In the genomic region with DNA sequence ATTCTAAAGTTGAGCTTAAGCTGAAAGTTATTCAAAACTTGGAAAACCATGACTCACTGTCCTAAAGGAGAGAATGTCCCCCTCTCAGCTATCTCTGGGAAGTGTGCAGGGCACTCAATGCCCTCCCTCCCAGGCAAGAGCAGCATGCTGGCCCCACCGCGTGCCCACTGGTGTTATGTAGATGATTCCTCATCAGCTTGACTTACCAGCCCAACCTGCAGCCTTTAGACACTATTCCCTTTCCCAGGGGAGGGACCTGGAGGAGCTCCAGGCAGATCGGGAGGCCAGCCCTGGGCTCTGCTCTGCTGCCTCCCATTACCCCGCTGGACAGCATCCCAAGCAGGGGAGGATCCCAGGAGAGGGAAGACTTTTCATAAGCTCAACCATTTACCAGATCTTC, we compare ENCODE assay signal across 18 cellular contexts.
DNase-seq lines count a peak whose midpoint lies in the region; ATAC-seq, FAIRE-seq and TF ChIP-seq lines count a peak whose summit lies in the region.
"Had no signal": no experiment of that assay in that cellular context is flagged by ENCODE, and none has a peak within 500 bp of the region (broad histone marks: within the 10 kb centered on the region; RNA-seq: fewer than 3 reads in every experiment).

No MANE protein-coding gene starts in this region.

- no peak for FAIRE-seq in kidney (lab: Jason Lieb, UNC)

- H3K27me3 ChIP-seq in gastroesophageal sphincter, result no peaks in the 10 kb centered on the region
- no peaks in the 10 kb centered on the region for H3K27me3 ChIP-seq in subcutaneous abdominal adipose tissue (ENCODE audit: control insufficient read depth in 5 of 5, insufficient read depth in 4 of 5, low read length in 5 of 5)
- H3K27me3 ChIP-seq in colonic mucosa, result no peaks in the 10 kb centered on the region
- H3K27me3 ChIP-seq: MG63 had no signal

- WGBS in gastroesophageal sphincter (ENCODE audit: low coverage in 1 of 2), 2 donors, result 39 to 56% methylated on average over 2 to 4 of the region's 4 CpGs

- no peaks in the 10 kb centered on the region for H3K9me3 ChIP-seq in gastroesophageal sphincter
- no peaks in the 10 kb centered on the region for H3K9me3 ChIP-seq in kidney (ENCODE audit: control insufficient read depth in 1 of 2, low read length in 2 of 2)
- no peaks in the 10 kb centered on the region for H3K9me3 ChIP-seq in subcutaneous abdominal adipose tissue (ENCODE audit: control insufficient read depth in 5 of 5, low read length in 5 of 5)
- H3K9me3 ChIP-seq in colonic mucosa, result no peaks in the 10 kb centered on the region
- H3K9me3 ChIP-seq: MG63 had no signal

- H3K27ac ChIP-seq in gastroesophageal sphincter (peak overlapping the region in 3 of 4 donors; percentile 37 to 72 (median 52)), kidney (ENCODE audit: low read depth in 2 of 2, low read length in 2 of 2) (no peak overlapping the region), subcutaneous abdominal adipose tissue (ENCODE audit: low read depth, low read length) (peak overlapping the region; percentile 51), RWPE1 (no peak overlapping the region), colonic mucosa (no peak overlapping the region)

- TF ChIP-seq EP300 in gastroesophageal sphincter (IDR thresholded peaks at IDR 0.05), result no peak

- TF ChIP-seq CTCF in gastroesophageal sphincter (IDR thresholded peaks at IDR 0.05) (no peak), kidney (IDR thresholded peaks at IDR 0.05; ENCODE audit: borderline replicate concordance, extremely low read depth, insufficient read depth) (no peak), RWPE1 (conservative IDR thresholded peaks at IDR 0.05; ENCODE audit: low read depth) (no peak), colonic mucosa (IDR thresholded peaks at IDR 0.05) (no peak)

- H3K4me3 ChIP-seq in gastroesophageal sphincter (no peak overlapping the region), kidney (ENCODE audit: low read length in 2 of 2) (no peak overlapping the region), subcutaneous abdominal adipose tissue (ENCODE audit: low read depth in 1 of 5, low read length in 5 of 5) (no peak overlapping the region), colonic mucosa (no peak overlapping the region)
- H3K4me3 ChIP-seq: MG63 had no signal

- H3K36me3 ChIP-seq in gastroesophageal sphincter (no peaks in the 10 kb centered on the region), kidney (ENCODE audit: control insufficient read depth in 1 of 2, insufficient read depth in 2 of 2, low read length in 2 of 2) (no peaks in the 10 kb centered on the region), subcutaneous abdominal adipose tissue (ENCODE audit: control insufficient read depth in 5 of 5, insufficient read depth in 5 of 5, low read length in 5 of 5) (no peaks in the 10 kb centered on the region), colonic mucosa (no peaks in the 10 kb centered on the region)
- H3K36me3 ChIP-seq: MG63 had no signal

- no peak for TF ChIP-seq POLR2A in gastroesophageal sphincter (IDR thresholded peaks at IDR 0.05)

- H3K9ac ChIP-seq in kidney (ENCODE audit: low read length in 2 of 2) (no peak overlapping the region), subcutaneous abdominal adipose tissue (ENCODE audit: low read length in 5 of 5) (no peak overlapping the region), colonic mucosa (ENCODE audit: low read depth in 2 of 2, low read length in 2 of 2) (no peak overlapping the region)

- CTCF ChIA-PET in RWPE1 (lab: Yijun Ruan, JAX), result no interaction called here

- intact Hi-C loops in kidney (cut with DNase I), result no loop called here
- intact Hi-C loops in colonic mucosa (cut with DNase I), result no loop called here

- ATAC-seq in gastroesophageal sphincter, result peak; percentile 34
- ATAC-seq: CD8-positive, alpha-beta T cell had no signal

- H3K4me1 ChIP-seq in gastroesophageal sphincter (peaks cover 0 to 21% (median 12%) of the 10 kb centered on the region in 3 donors), kidney (ENCODE audit: control insufficient read depth in 1 of 2, insufficient read depth in 1 of 2, low read depth in 1 of 2, low read length in 2 of 2) (no peaks in the 10 kb centered on the region), subcutaneous abdominal adipose tissue (ENCODE audit: control insufficient read depth in 5 of 5, insufficient read depth in 5 of 5, low read length in 5 of 5) (peaks cover 2 to 22% (median 10%) of the 10 kb centered on the region in 5 donors), colonic mucosa (no peaks in the 10 kb centered on the region)

- POLR2A ChIA-PET in RWPE1 (lab: Yijun Ruan, JAX; ENCODE audit: low non-redundant PET), result no interaction called here

- DNase-seq in NCI-H69 (lab: John Stamatoyannopoulos, UW), result peak; percentile 34
- peak; percentile 47 for DNase-seq in kidney
- DNase-seq in effector CD4-positive, alpha-beta T cell, result no peak
- no peak for DNase-seq in RWPE1 (ENCODE audit: low spot score)
- DNase-seq in colonic mucosa, result no peak
- DNase-seq: CD8-positive, alpha-beta T cell; DND-41; GOT3; MG63; NCI-H1105; NCI-H1694 treated with DMSO at 0.1 percent for 48 hours; NCI-H345; NCI-H526 treated with DMSO at 0.1 percent for 48 hours; NK-92 treated with Interleukin-12 subunit alpha and Interleukin-12 subunit beta, amount 100 ng/mL, for 24 hours; OCI-M1; RPMI8226 had no signal

Comparison
In these comparisons a context has a peak if more than half of its experiments do, and no peak if none do; other contexts are left out.
1. DNase-seq: peak in NCI-H69 (single experiment) and kidney (single experiment); none in effector CD4-positive, alpha-beta T cell (single experiment), RWPE1 (single experiment) and colonic mucosa (single experiment).
2. H3K27ac ChIP-seq: peak in gastroesophageal sphincter (3 of 4) and subcutaneous abdominal adipose tissue (single experiment); none in kidney (0 of 2), RWPE1 (single experiment) and colonic mucosa (single experiment).